In the genomic region with DNA sequence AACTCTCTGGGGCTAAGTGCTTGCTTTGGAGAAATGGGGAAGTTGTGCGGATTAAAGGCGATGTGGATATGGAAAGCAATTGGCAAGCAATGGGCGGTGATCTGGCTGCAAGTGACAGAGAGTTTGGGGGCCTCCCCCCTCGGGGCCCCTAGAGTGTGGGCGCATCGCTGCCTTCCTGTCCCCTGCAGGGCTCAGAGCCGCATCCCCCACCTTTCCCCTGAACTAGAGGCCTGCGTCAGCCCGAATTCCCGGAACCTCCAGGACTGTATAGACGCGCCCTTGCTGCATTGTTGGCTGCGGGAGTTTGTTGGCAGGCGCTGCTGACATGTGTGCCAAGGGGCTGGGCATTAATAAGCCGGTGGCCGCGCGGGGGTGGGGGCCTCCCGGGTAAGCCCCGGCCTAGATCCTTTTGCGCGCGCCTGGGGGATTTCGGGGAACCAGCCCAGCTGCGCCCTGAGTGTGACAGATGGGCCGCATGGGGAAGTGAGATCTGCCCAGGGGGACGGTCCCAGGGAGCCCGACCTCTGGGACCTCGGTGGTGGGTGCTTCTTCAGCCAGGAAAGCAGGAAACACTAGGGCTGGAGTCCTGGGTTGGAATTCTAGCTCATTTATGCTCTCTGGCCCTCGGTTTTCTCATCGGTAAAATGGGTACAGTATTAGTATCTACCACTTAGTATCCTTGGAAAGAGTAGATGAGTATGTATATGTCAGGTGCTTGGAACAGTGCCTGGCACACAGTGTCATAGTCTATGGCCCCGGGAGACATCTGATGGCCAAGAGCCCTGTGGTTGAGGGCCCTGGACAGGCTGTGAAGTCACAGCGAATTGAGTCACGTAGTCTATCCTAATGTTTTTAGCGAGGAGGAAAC, we compare ENCODE assay signal across 8 cellular contexts. TPM values are rescaled to one million over a fixed set of nuclear protein-coding genes. Genes with fewer than 3 reads are reported as not detected.
DNase-seq lines count a peak whose midpoint lies in the region; ATAC-seq and TF ChIP-seq lines count a peak whose summit lies in the region.

No MANE protein-coding gene starts in this region.

- H3K4me3 Mint-ChIP-seq in central memory CD8-positive, alpha-beta T cell: peak overlapping the region; percentile 86

- H3K27me3 ChIP-seq in kidney epithelial cell (ENCODE audit: control insufficient read depth, insufficient read depth, low read length): no peaks in the 10 kb centered on the region

- ATAC-seq in central memory CD8-positive, alpha-beta T cell (replicated peaks; ENCODE audit: extremely low read depth, poor library complexity, severe bottlenecking): peak; percentile 39

- peak; percentile 67 for DNase-seq in EH (ENCODE audit: low read depth)
- DNase-seq in HCEC 1CT: peak; percentile 44
- DNase-seq in NCI-H2029 (lab: John Stamatoyannopoulos, UW): peak; percentile 56
- DNase-seq in central memory CD8-positive, alpha-beta T cell (ENCODE audit: low spot score in 2 of 2): peak in 1 of 2 donors; percentile 38
- DNase-seq in kidney epithelial cell (ENCODE audit: low read depth): no peak
- peak in 2 of 3 donors; percentile 53 to 54 for DNase-seq in stimulated activated CD4-positive, alpha-beta T cell treated with anti-CD3 and anti-CD28 coated beads, Interleukin-12 subunit alpha, Interleukin-12 subunit beta, amount 100 ng/mL, for 48 hours (ENCODE audit: low read depth in 2 of 3, low spot score in 1 of 3)
- no peak for DNase-seq in DMS114 treated with DMSO at 0.1 percent for 48 hours (lab: John Stamatoyannopoulos, UW; ENCODE audit: unreplicated experiment)

- no peaks in the 10 kb centered on the region for H3K27me3 Mint-ChIP-seq in central memory CD8-positive, alpha-beta T cell

- H3K4me3 ChIP-seq in WI38 (ENCODE audit: low read depth, low read length) (peak overlapping the region; percentile 70), kidney epithelial cell (ENCODE audit: low read depth, low read length) (peak overlapping the region; percentile 88)

- no peaks in the 10 kb centered on the region for H3K9me3 Mint-ChIP-seq in central memory CD8-positive, alpha-beta T cell

- TF ChIP-seq CTCF in WI38 (IDR thresholded peaks at IDR 0.05; ENCODE audit: low read depth, low read length) (no peak), kidney epithelial cell (IDR thresholded peaks at IDR 0.05; ENCODE audit: insufficient read depth, low read length, poor library complexity, severe bottlenecking) (no peak)

- peak overlapping the region; percentile 78 for H3K27ac Mint-ChIP-seq in central memory CD8-positive, alpha-beta T cell (ENCODE audit: low read depth)

- no peaks in the 10 kb centered on the region for H3K36me3 ChIP-seq in kidney epithelial cell (ENCODE audit: control insufficient read depth, insufficient read depth, low read length)

- peaks cover 32% of the 10 kb centered on the region for H3K4me1 Mint-ChIP-seq in central memory CD8-positive, alpha-beta T cell

- H3K36me3 Mint-ChIP-seq in central memory CD8-positive, alpha-beta T cell (ENCODE audit: insufficient read depth): peaks cover 4% of the 10 kb centered on the region

RNA-seq across cellular contexts. Expression of a gene that starts 1.0 kb away (rescaled TPM):
- 6.8 and 12.3 TPM in 2 replicates for total RNA-seq in kidney epithelial cell

RNA-seq across cellular contexts. Expression of a gene that starts 44.8 kb away (rescaled TPM):
- not detected in 2 replicates for total RNA-seq in kidney epithelial cell

Comparison
In these comparisons a context has a peak if more than half of its experiments do, and no peak if none do; other contexts are left out.
1. DNase-seq: peak in EH (single experiment), HCEC 1CT (single experiment), NCI-H2029 (single experiment) and stimulated activated CD4-positive, alpha-beta T cell treated with anti-CD3 and anti-CD28 coated beads, Interleukin-12 subunit alpha, Interleukin-12 subunit beta, amount 100 ng/mL, for 48 hours (2 of 3); none in kidney epithelial cell (single experiment) and DMS114 treated with DMSO at 0.1 percent for 48 hours (single experiment).